Comparison of ENCODE assay signal across 27 cellular contexts in genomic region chr3:45003859-45004258, GRCh38. TPM values are rescaled to one million over a fixed set of nuclear protein-coding genes. Genes with fewer than 3 reads are reported as not detected.
DNase-seq lines count a peak whose midpoint lies in the region; ATAC-seq and TF ChIP-seq lines count a peak whose summit lies in the region.
"Had no signal": no experiment of that assay in that cellular context is flagged by ENCODE, and none has a peak within 500 bp of the region (broad histone marks: within the 10 kb centered on the region; RNA-seq: fewer than 3 reads in every experiment).

No MANE protein-coding gene starts in this region.

- TF ChIP-seq CTCF in CD4-positive, alpha-beta T cell (IDR thresholded peaks at IDR 0.05) = no peak
- TF ChIP-seq CTCF in fibroblast of pulmonary artery (IDR thresholded peaks at IDR 0.05; ENCODE audit: low read length, missing control alignments) (no peak), dorsolateral prefrontal cortex (IDR thresholded peaks at IDR 0.05 in 54 of 56, conservative IDR thresholded peaks at IDR 0.05 in 2 of 56; ENCODE audit: low read depth in 1 of 56, partially characterized antibody in 56 of 56) (no peak)

- POLR2A ChIA-PET in CD4-positive, alpha-beta T cell (lab: Charles Lee) = interaction anchor here (1.3 kb wide), 1 partner anchor 114 kb away, joined by 3 read pairs; no protein-coding TSS in a partner anchor
- POLR2A ChIA-PET in naive thymus-derived CD8-positive, alpha-beta T cell (lab: Charles Lee) = no interaction called here
- POLR2A ChIA-PET in activated CD8-positive, alpha-beta T cell treated with anti-CD3 and anti-CD28 coated beads, Interleukin-2, amount 10 ng/mL, durations not matched to agents 7 days and 5 days (lab: Charles Lee) = interaction anchor here (0.6 kb wide), 1 partner anchor 37 kb away, joined by 3 read pairs; no protein-coding TSS in a partner anchor

- peaks cover 43% of the 10 kb centered on the region for H3K4me1 Mint-ChIP-seq in CD4-positive, alpha-beta T cell (ENCODE audit: low read depth)
- H3K4me1 Mint-ChIP-seq in naive thymus-derived CD8-positive, alpha-beta T cell = peaks cover 18 to 44% (median 33%) of the 10 kb centered on the region in 4 donors
- H3K4me1 Mint-ChIP-seq in effector memory CD8-positive, alpha-beta T cell (ENCODE audit: low read depth in 2 of 2) = peaks cover 12 to 14% of the 10 kb centered on the region in 2 donors
- H3K4me1 Mint-ChIP-seq in activated CD8-positive, alpha-beta T cell treated with anti-CD3 and anti-CD28 coated beads, Interleukin-2, amount 10 ng/mL, durations not matched to agents 7 days and 5 days (ENCODE audit: low read depth) = peaks cover 31% of the 10 kb centered on the region
- H3K4me1 Mint-ChIP-seq: H9 had no signal

- DNase-seq in CD4-positive, alpha-beta T cell = no peak
- DNase-seq in MV-4-11 (lab: John Stamatoyannopoulos, UW) (peak; percentile 44), fibroblast of pulmonary artery (ENCODE audit: low read depth) (peak; percentile 23), dorsolateral prefrontal cortex (no peak)
- DNase-seq in naive thymus-derived CD8-positive, alpha-beta T cell = no peak
- DNase-seq in effector memory CD8-positive, alpha-beta T cell = no peak
- no peak for DNase-seq in activated CD8-positive, alpha-beta T cell treated with anti-CD3 and anti-CD28 coated beads, Interleukin-2, amount 10 ng/mL, durations not matched to agents 7 days and 5 days
- DNase-seq: ACHN; activated CD4-positive, alpha-beta memory T cell treated with anti-CD3 and anti-CD28 coated beads for 36 hours; activated CD8-positive, alpha-beta memory T cell treated with anti-CD3 and anti-CD28 coated beads, Interleukin-2, amount 50 U/mL, for 48 hours; activated naive CD4-positive, alpha-beta T cell treated with anti-CD3 and anti-CD28 coated beads, Interleukin-2, amount 10 ng/mL, durations not matched to agents 7 days and 5 days; aorta; caudate nucleus; cortex of kidney; DND-41; glutamatergic neuron; H9; kidney glomerular epithelial cell; NCI-H146; NCI-H2107; NCI-H446; NCI-H774; tibial artery had no signal

- no peak for ATAC-seq in CD4-positive, alpha-beta T cell (ENCODE audit: poor library complexity)
- no peak for ATAC-seq in naive thymus-derived CD8-positive, alpha-beta T cell
- ATAC-seq in GM18517 (IDR thresholded peaks at IDR 0.05; ENCODE audit: unreplicated experiment) = no peak
- no peak for ATAC-seq in effector memory CD8-positive, alpha-beta T cell (replicated peaks)
- no peak for ATAC-seq in activated CD8-positive, alpha-beta T cell treated with anti-CD3 and anti-CD28 coated beads, Interleukin-2, amount 10 ng/mL, durations not matched to agents 7 days and 5 days

- no peaks in the 10 kb centered on the region for H3K27me3 ChIP-seq in CD4-positive, alpha-beta T cell (ENCODE audit: control insufficient read depth, insufficient read depth, low read length)
- no peaks in the 10 kb centered on the region for H3K27me3 ChIP-seq in dorsolateral prefrontal cortex
- H3K27me3 ChIP-seq: tibial artery had no signal

- no peaks in the 10 kb centered on the region for H3K9me3 ChIP-seq in CD4-positive, alpha-beta T cell (ENCODE audit: control insufficient read depth, low read length)
- H3K9me3 ChIP-seq: tibial artery had no signal

- peaks cover 86% of the 10 kb centered on the region for H3K36me3 Mint-ChIP-seq in CD4-positive, alpha-beta T cell (ENCODE audit: low read depth)
- H3K36me3 Mint-ChIP-seq in naive thymus-derived CD8-positive, alpha-beta T cell = peaks cover 6 to 66% (median 28%) of the 10 kb centered on the region in 3 donors
- peaks cover 45% of the 10 kb centered on the region for H3K36me3 Mint-ChIP-seq in effector memory CD8-positive, alpha-beta T cell (ENCODE audit: insufficient read depth)
- peaks cover 74% of the 10 kb centered on the region for H3K36me3 Mint-ChIP-seq in activated CD8-positive, alpha-beta T cell treated with anti-CD3 and anti-CD28 coated beads, Interleukin-2, amount 10 ng/mL, durations not matched to agents 7 days and 5 days (ENCODE audit: low read depth)

- CTCF ChIA-PET in CD4-positive, alpha-beta T cell (lab: Charles Lee) = no interaction called here
- CTCF ChIA-PET in activated CD8-positive, alpha-beta T cell treated with anti-CD3 and anti-CD28 coated beads, Interleukin-2, amount 10 ng/mL, durations not matched to agents 7 days and 5 days (lab: Charles Lee) = interaction anchor here (1.4 to 2.1 kb wide), 2 partner anchors 11 to 16 kb away, joined by 4 to 12 read pairs; no protein-coding TSS in a partner anchor

- no peak overlapping the region for H3K4me3 Mint-ChIP-seq in CD4-positive, alpha-beta T cell
- peak overlapping the region in 2 of 10 donors; percentile 16 for H3K4me3 Mint-ChIP-seq in naive thymus-derived CD8-positive, alpha-beta T cell
- no peak overlapping the region for H3K4me3 Mint-ChIP-seq in effector memory CD8-positive, alpha-beta T cell
- H3K4me3 Mint-ChIP-seq in activated CD8-positive, alpha-beta T cell treated with anti-CD3 and anti-CD28 coated beads, Interleukin-2, amount 10 ng/mL, durations not matched to agents 7 days and 5 days = no peak overlapping the region
- H3K4me3 Mint-ChIP-seq: activated CD4-positive, alpha-beta memory T cell treated with anti-CD3 and anti-CD28 coated beads for 36 hours; activated naive CD4-positive, alpha-beta T cell treated with anti-CD3 and anti-CD28 coated beads, Interleukin-2, amount 10 ng/mL, durations not matched to agents 7 days and 5 days; H9 had no signal

- intact Hi-C loops in CD4-positive, alpha-beta T cell (cut with DNase I, micrococcal nuclease) = no loop called here
- intact Hi-C loops in dorsolateral prefrontal cortex (cut with DNase I) = no loop called here

- peak overlapping the region; percentile 57 for H3K27ac Mint-ChIP-seq in CD4-positive, alpha-beta T cell
- peak overlapping the region in 6 of 10 donors; percentile 9 to 88 (median 62) for H3K27ac Mint-ChIP-seq in naive thymus-derived CD8-positive, alpha-beta T cell
- peak overlapping the region in 1 of 2 donors; percentile 35 for H3K27ac Mint-ChIP-seq in effector memory CD8-positive, alpha-beta T cell
- H3K27ac Mint-ChIP-seq in activated CD8-positive, alpha-beta T cell treated with anti-CD3 and anti-CD28 coated beads, Interleukin-2, amount 10 ng/mL, durations not matched to agents 7 days and 5 days = no peak overlapping the region
- H3K27ac Mint-ChIP-seq: activated CD4-positive, alpha-beta memory T cell treated with anti-CD3 and anti-CD28 coated beads for 36 hours; H9 had no signal

- no peaks in the 10 kb centered on the region for H3K27me3 Mint-ChIP-seq in CD4-positive, alpha-beta T cell
- no peaks in the 10 kb centered on the region for H3K27me3 Mint-ChIP-seq in naive thymus-derived CD8-positive, alpha-beta T cell
- no peaks in the 10 kb centered on the region for H3K27me3 Mint-ChIP-seq in effector memory CD8-positive, alpha-beta T cell
- no peaks in the 10 kb centered on the region for H3K27me3 Mint-ChIP-seq in activated CD8-positive, alpha-beta T cell treated with anti-CD3 and anti-CD28 coated beads, Interleukin-2, amount 10 ng/mL, durations not matched to agents 7 days and 5 days (ENCODE audit: low read depth)
- H3K27me3 Mint-ChIP-seq: activated CD4-positive, alpha-beta memory T cell treated with anti-CD3 and anti-CD28 coated beads for 36 hours; activated naive CD4-positive, alpha-beta T cell treated with anti-CD3 and anti-CD28 coated beads, Interleukin-2, amount 10 ng/mL, durations not matched to agents 7 days and 5 days had no signal

- H3K9me3 Mint-ChIP-seq in CD4-positive, alpha-beta T cell = no peaks in the 10 kb centered on the region
- H3K9me3 Mint-ChIP-seq in naive thymus-derived CD8-positive, alpha-beta T cell = peaks cover 0 to 9% (median 2%) of the 10 kb centered on the region in 9 donors
- no peaks in the 10 kb centered on the region for H3K9me3 Mint-ChIP-seq in effector memory CD8-positive, alpha-beta T cell
- H3K9me3 Mint-ChIP-seq in activated CD8-positive, alpha-beta T cell treated with anti-CD3 and anti-CD28 coated beads, Interleukin-2, amount 10 ng/mL, durations not matched to agents 7 days and 5 days (ENCODE audit: insufficient read depth) = peaks cover 10% of the 10 kb centered on the region

- no peak overlapping the region for H3K4me3 ChIP-seq in fibroblast of pulmonary artery (replicated peaks; ENCODE audit: low read depth, low read length)
- H3K4me3 ChIP-seq in dorsolateral prefrontal cortex = no peak overlapping the region
- H3K4me3 ChIP-seq: lung, tibial artery had no signal

- no peak overlapping the region for H3K27ac ChIP-seq in CD4-positive, alpha-beta T cell (ENCODE audit: low read depth, low read length)
- H3K27ac ChIP-seq in dorsolateral prefrontal cortex = no peak overlapping the region
- H3K27ac ChIP-seq: tibial artery had no signal

RNA-seq across cellular contexts. Expression of gene CLEC3B, which starts 22.2 kb away (rescaled TPM):
- under 1 TPM; 0.34 to 0.36 TPM for total RNA-seq in CD4-positive, alpha-beta T cell
- 1 to 10 TPM; 1.2 to 1.4 TPM for total RNA-seq in naive thymus-derived CD8-positive, alpha-beta T cell
- polyA plus RNA-seq in naive thymus-derived CD8-positive, alpha-beta T cell = not detected
- total RNA-seq in dorsolateral prefrontal cortex = 10 to 100 TPM in 83 of 120 experiments, 1 to 10 TPM in 37; 1.3 to 68.1 (median 13.9) TPM
- under 1 TPM; 0.29 TPM for total RNA-seq in activated CD8-positive, alpha-beta T cell treated with anti-CD3 and anti-CD28 coated beads, Interleukin-2, amount 10 ng/mL, durations not matched to agents 7 days and 5 days
- total RNA-seq: activated CD4-positive, alpha-beta memory T cell treated with anti-CD3 and anti-CD28 coated beads for 36 hours; H9; M059J; SK-MEL-5 had no signal

RNA-seq across cellular contexts. Expression of gene EXOSC7, which starts 27.8 kb away (rescaled TPM):
- 10 to 100 TPM; 28.1 to 28.4 TPM for total RNA-seq in CD4-positive, alpha-beta T cell
- total RNA-seq in naive thymus-derived CD8-positive, alpha-beta T cell = 10 to 100 TPM; 46.7 to 55.4 TPM
- polyA plus RNA-seq in naive thymus-derived CD8-positive, alpha-beta T cell = 10 to 100 TPM; 46.0 to 55.5 (median 49.1) TPM
- 10 to 100 TPM; 25.6 to 46.6 (median 33.5) TPM for total RNA-seq in dorsolateral prefrontal cortex
- 10 to 100 TPM; 49.5 to 50.1 TPM for total RNA-seq in activated CD8-positive, alpha-beta T cell treated with anti-CD3 and anti-CD28 coated beads, Interleukin-2, amount 10 ng/mL, durations not matched to agents 7 days and 5 days

RNA-seq across cellular contexts. Expression of gene ZDHHC3, which starts 27.9 kb away (rescaled TPM):
- 10 to 100 TPM; 34.4 to 34.6 TPM for total RNA-seq in CD4-positive, alpha-beta T cell
- total RNA-seq in naive thymus-derived CD8-positive, alpha-beta T cell = 10 to 100 TPM; 46.6 to 48.4 TPM
- polyA plus RNA-seq in naive thymus-derived CD8-positive, alpha-beta T cell = 10 to 100 TPM; 28.0 to 35.7 (median 33.0) TPM
- 10 to 100 TPM; 41.3 to 77.7 (median 54.1) TPM for total RNA-seq in dorsolateral prefrontal cortex
- 10 to 100 TPM; 62.3 to 71.3 TPM for total RNA-seq in activated CD8-positive, alpha-beta T cell treated with anti-CD3 and anti-CD28 coated beads, Interleukin-2, amount 10 ng/mL, durations not matched to agents 7 days and 5 days

Comparison
In these comparisons a context has a peak if more than half of its experiments do, and no peak if none do; other contexts are left out.
1. DNase-seq: peak in MV-4-11 (single experiment) and fibroblast of pulmonary artery (single experiment); none in CD4-positive, alpha-beta T cell (0 of 10), naive thymus-derived CD8-positive, alpha-beta T cell (0 of 10), dorsolateral prefrontal cortex (0 of 10), effector memory CD8-positive, alpha-beta T cell (0 of 3) and activated CD8-positive, alpha-beta T cell treated with anti-CD3 and anti-CD28 coated beads, Interleukin-2, amount 10 ng/mL, durations not matched to agents 7 days and 5 days (single experiment).